Comparison of ENCODE assay signal across 1 cellular context in the genomic region with DNA sequence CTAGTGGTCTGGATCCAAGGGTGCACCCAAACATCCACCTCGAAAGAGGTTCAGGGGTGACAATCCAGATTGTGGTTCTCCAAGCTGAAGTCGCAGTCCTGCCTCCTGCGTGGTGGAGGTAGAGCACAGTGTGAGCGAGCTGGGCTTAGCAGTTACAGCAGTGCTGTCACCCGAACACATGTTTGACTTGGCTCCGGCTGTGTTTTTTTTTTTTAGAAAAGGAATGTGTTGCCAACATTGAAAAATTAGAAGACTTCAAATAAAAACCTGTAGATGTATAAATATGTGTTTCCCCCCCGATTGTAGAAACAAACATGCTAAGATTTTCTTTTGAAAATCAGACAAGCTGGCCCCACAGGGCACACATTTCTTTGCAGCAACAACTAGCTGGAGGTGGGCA.
TF ChIP-seq lines count a peak whose summit lies in the region.

No MANE protein-coding gene starts in this region.

TF ChIP-seq in HepG2, 621 proteins besides CTCF, POLR2A, EP300 and RAD21 (continued from another document):
- no peak for TF ChIP-seq NFE2L2 (IDR thresholded peaks at IDR 0.05; ENCODE audit: low read length)
- TF ChIP-seq ZMAT3 (CRISPR knock-in tag; conservative IDR thresholded peaks at IDR 0.05): no peak
- TF ChIP-seq KLF11 (CRISPR knock-in tag; IDR thresholded peaks at IDR 0.05): no peak
- TF ChIP-seq, protein P1, sequence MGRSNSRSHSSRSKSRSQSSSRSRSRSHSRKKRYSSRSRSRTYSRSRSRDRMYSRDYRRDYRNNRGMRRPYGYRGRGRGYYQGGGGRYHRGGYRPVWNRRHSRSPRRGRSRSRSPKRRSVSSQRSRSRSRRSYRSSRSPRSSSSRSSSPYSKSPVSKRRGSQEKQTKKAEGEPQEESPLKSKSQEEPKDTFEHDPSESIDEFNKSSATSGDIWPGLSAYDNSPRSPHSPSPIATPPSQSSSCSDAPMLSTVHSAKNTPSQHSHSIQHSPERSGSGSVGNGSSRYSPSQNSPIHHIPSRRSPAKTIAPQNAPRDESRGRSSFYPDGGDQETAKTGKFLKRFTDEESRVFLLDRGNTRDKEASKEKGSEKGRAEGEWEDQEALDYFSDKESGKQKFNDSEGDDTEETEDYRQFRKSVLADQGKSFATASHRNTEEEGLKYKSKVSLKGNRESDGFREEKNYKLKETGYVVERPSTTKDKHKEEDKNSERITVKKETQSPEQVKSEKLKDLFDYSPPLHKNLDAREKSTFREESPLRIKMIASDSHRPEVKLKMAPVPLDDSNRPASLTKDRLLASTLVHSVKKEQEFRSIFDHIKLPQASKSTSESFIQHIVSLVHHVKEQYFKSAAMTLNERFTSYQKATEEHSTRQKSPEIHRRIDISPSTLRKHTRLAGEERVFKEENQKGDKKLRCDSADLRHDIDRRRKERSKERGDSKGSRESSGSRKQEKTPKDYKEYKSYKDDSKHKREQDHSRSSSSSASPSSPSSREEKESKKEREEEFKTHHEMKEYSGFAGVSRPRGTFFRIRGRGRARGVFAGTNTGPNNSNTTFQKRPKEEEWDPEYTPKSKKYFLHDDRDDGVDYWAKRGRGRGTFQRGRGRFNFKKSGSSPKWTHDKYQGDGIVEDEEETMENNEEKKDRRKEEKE (IDR thresholded peaks at IDR 0.05): no peak
- TF ChIP-seq, protein P2, sequence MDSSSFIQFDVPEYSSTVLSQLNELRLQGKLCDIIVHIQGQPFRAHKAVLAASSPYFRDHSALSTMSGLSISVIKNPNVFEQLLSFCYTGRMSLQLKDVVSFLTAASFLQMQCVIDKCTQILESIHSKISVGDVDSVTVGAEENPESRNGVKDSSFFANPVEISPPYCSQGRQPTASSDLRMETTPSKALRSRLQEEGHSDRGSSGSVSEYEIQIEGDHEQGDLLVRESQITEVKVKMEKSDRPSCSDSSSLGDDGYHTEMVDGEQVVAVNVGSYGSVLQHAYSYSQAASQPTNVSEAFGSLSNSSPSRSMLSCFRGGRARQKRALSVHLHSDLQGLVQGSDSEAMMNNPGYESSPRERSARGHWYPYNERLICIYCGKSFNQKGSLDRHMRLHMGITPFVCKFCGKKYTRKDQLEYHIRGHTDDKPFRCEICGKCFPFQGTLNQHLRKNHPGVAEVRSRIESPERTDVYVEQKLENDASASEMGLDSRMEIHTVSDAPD (CRISPR knock-in tag; IDR thresholded peaks at IDR 0.05): no peak
- no peak for TF ChIP-seq HDAC1 (CRISPR knock-in tag; IDR thresholded peaks at IDR 0.05)
- TF ChIP-seq, protein P3, sequence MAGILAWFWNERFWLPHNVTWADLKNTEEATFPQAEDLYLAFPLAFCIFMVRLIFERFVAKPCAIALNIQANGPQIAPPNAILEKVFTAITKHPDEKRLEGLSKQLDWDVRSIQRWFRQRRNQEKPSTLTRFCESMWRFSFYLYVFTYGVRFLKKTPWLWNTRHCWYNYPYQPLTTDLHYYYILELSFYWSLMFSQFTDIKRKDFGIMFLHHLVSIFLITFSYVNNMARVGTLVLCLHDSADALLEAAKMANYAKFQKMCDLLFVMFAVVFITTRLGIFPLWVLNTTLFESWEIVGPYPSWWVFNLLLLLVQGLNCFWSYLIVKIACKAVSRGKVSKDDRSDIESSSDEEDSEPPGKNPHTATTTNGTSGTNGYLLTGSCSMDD (CRISPR knock-in tag; IDR thresholded peaks at IDR 0.05): no peak
- no peak for TF ChIP-seq NCOR1 (IDR thresholded peaks at IDR 0.05; ENCODE audit: borderline replicate concordance, low read length)
- no peak for TF ChIP-seq ZNF552 (CRISPR knock-in tag; IDR thresholded peaks at IDR 0.05; ENCODE audit: borderline replicate concordance)
- TF ChIP-seq SNRNP70 (IDR thresholded peaks at IDR 0.05; ENCODE audit: low read depth, low read length): no peak
